ENCODE assay signal across 8 cellular contexts in genomic region chr3:28349397-28350000, GRCh38. TPM values are rescaled to one million over a fixed set of nuclear protein-coding genes. Genes with fewer than 3 reads are reported as not detected.
A peak's percentile ranks its signal among the peaks of the same experiment; 100 is the strongest.
DNase-seq lines count a peak whose midpoint lies in the region; ATAC-seq lines count a peak whose summit lies in the region.

No MANE protein-coding gene starts in this region.

- H3K27me3 ChIP-seq in iPS-15b (ENCODE audit: control insufficient read depth, insufficient read depth, low read length) = no peaks in the 10 kb centered on the region

- DNase-seq in NCI-H2029 treated with DMSO at 0.1 percent for 48 hours (lab: John Stamatoyannopoulos, UW) = peak; percentile 84
- DNase-seq in NCI-H2029 (lab: John Stamatoyannopoulos, UW) = no peak
- peak; percentile 10 for DNase-seq in HuH-7 (ENCODE audit: low spot score)
- no peak for DNase-seq in activated T-helper 2 cell treated with anti-CD3 and anti-CD28 coated beads, Interferon-gamma antibody, Interleukin-2, Interleukin-4, amounts not matched to agents 10 μg/mL and 5 μg/mL and 100 μg/mL, durations not matched to agents 14 hours and 24 hours and 36 hours (ENCODE audit: low spot score)
- DNase-seq in dermis blood vessel endothelial cell = no peak
- DNase-seq in NCI-H1092 (lab: John Stamatoyannopoulos, UW) = no peak

- H3K9me3 ChIP-seq in iPS-15b (ENCODE audit: control insufficient read depth, insufficient read depth, low read length) = peaks cover 4% of the 10 kb centered on the region

- peak overlapping the region; percentile 94 for H3K4me3 Mint-ChIP-seq in activated T-helper 2 cell treated with anti-CD3 and anti-CD28 coated beads, Interferon-gamma antibody, Interleukin-2, Interleukin-4, amounts not matched to agents 10 μg/mL and 5 μg/mL and 100 μg/mL, durations not matched to agents 14 hours and 24 hours and 36 hours (ENCODE audit: low read depth)
- peak overlapping the region; percentile 99 for H3K4me3 Mint-ChIP-seq in stimulated activated memory B cell treated with anti-CD40 and anti-IgM and Interleukin-4, amounts not matched to agents 10 μg/mL and 1 μg/mL and 100 μg/mL, for 72 hours

- peak overlapping the region; percentile 57 for H3K9ac ChIP-seq in iPS-15b (ENCODE audit: low read depth, low read length)

- peak overlapping the region; percentile 98 for H3K27ac Mint-ChIP-seq in activated T-helper 2 cell treated with anti-CD3 and anti-CD28 coated beads, Interferon-gamma antibody, Interleukin-2, Interleukin-4, amounts not matched to agents 10 μg/mL and 5 μg/mL and 100 μg/mL, durations not matched to agents 14 hours and 24 hours and 36 hours
- peak overlapping the region; percentile 96 for H3K27ac Mint-ChIP-seq in stimulated activated memory B cell treated with anti-CD40 and anti-IgM and Interleukin-4, amounts not matched to agents 10 μg/mL and 1 μg/mL and 100 μg/mL, for 72 hours

- no peaks in the 10 kb centered on the region for H3K36me3 ChIP-seq in iPS-15b (ENCODE audit: control insufficient read depth, insufficient read depth, low read length)

- intact Hi-C loops in activated T-helper 2 cell treated with anti-CD3 and anti-CD28 coated beads, Interferon-gamma antibody, Interleukin-2, Interleukin-4, amounts not matched to agents 10 μg/mL and 5 μg/mL and 100 μg/mL, durations not matched to agents 14 hours and 24 hours and 36 hours (cut with micrococcal nuclease) = loop anchor here (1.0 to 10.0 kb wide), 9 partner anchors 33 to 995 kb away; partner anchors contain the start of genes CMC1, RBMS3 and SLC4A7

- H3K4me3 ChIP-seq in iPS-15b (ENCODE audit: low read depth, low read length) = peak overlapping the region; percentile 90

- no peak for ATAC-seq in stimulated activated memory B cell treated with anti-CD40 and anti-IgM and Interleukin-4, amounts not matched to agents 10 μg/mL and 1 μg/mL and 100 μg/mL, for 72 hours

- H3K4me1 ChIP-seq in iPS-15b (ENCODE audit: control insufficient read depth, insufficient read depth, low read length) = no peaks in the 10 kb centered on the region

- peaks cover 48% of the 10 kb centered on the region for H3K4me1 Mint-ChIP-seq in activated T-helper 2 cell treated with anti-CD3 and anti-CD28 coated beads, Interferon-gamma antibody, Interleukin-2, Interleukin-4, amounts not matched to agents 10 μg/mL and 5 μg/mL and 100 μg/mL, durations not matched to agents 14 hours and 24 hours and 36 hours (ENCODE audit: low read depth)
- peaks cover 33% of the 10 kb centered on the region for H3K4me1 Mint-ChIP-seq in stimulated activated memory B cell treated with anti-CD40 and anti-IgM and Interleukin-4, amounts not matched to agents 10 μg/mL and 1 μg/mL and 100 μg/mL, for 72 hours

- H3K36me3 Mint-ChIP-seq in activated T-helper 2 cell treated with anti-CD3 and anti-CD28 coated beads, Interferon-gamma antibody, Interleukin-2, Interleukin-4, amounts not matched to agents 10 μg/mL and 5 μg/mL and 100 μg/mL, durations not matched to agents 14 hours and 24 hours and 36 hours (ENCODE audit: low read depth) = peaks cover 57% of the 10 kb centered on the region
- peaks cover 23% of the 10 kb centered on the region for H3K36me3 Mint-ChIP-seq in stimulated activated memory B cell treated with anti-CD40 and anti-IgM and Interleukin-4, amounts not matched to agents 10 μg/mL and 1 μg/mL and 100 μg/mL, for 72 hours

- no peaks in the 10 kb centered on the region for H3K27me3 Mint-ChIP-seq in activated T-helper 2 cell treated with anti-CD3 and anti-CD28 coated beads, Interferon-gamma antibody, Interleukin-2, Interleukin-4, amounts not matched to agents 10 μg/mL and 5 μg/mL and 100 μg/mL, durations not matched to agents 14 hours and 24 hours and 36 hours (ENCODE audit: low read depth)
- no peaks in the 10 kb centered on the region for H3K27me3 Mint-ChIP-seq in stimulated activated memory B cell treated with anti-CD40 and anti-IgM and Interleukin-4, amounts not matched to agents 10 μg/mL and 1 μg/mL and 100 μg/mL, for 72 hours

- H3K9me3 Mint-ChIP-seq in activated T-helper 2 cell treated with anti-CD3 and anti-CD28 coated beads, Interferon-gamma antibody, Interleukin-2, Interleukin-4, amounts not matched to agents 10 μg/mL and 5 μg/mL and 100 μg/mL, durations not matched to agents 14 hours and 24 hours and 36 hours = peaks cover 18% of the 10 kb centered on the region
- H3K9me3 Mint-ChIP-seq in stimulated activated memory B cell treated with anti-CD40 and anti-IgM and Interleukin-4, amounts not matched to agents 10 μg/mL and 1 μg/mL and 100 μg/mL, for 72 hours = peaks cover 2% of the 10 kb centered on the region

RNA-seq across cellular contexts. Expression of gene AZI2, which starts 0.9 kb away (rescaled TPM):
- 35.6 and 37.5 TPM in 2 replicates for total RNA-seq in activated T-helper 2 cell treated with anti-CD3 and anti-CD28 coated beads, Interferon-gamma antibody, Interleukin-2, Interleukin-4, amounts not matched to agents 10 μg/mL and 5 μg/mL and 100 μg/mL, durations not matched to agents 14 hours and 24 hours and 36 hours
- total RNA-seq in dermis blood vessel endothelial cell = 53.8 and 68.7 TPM in 2 replicates

RNA-seq across cellular contexts. Expression of gene ZCWPW2, which starts 1.0 kb away (rescaled TPM):
- total RNA-seq in activated T-helper 2 cell treated with anti-CD3 and anti-CD28 coated beads, Interferon-gamma antibody, Interleukin-2, Interleukin-4, amounts not matched to agents 10 μg/mL and 5 μg/mL and 100 μg/mL, durations not matched to agents 14 hours and 24 hours and 36 hours = 0.14 and 0.16 TPM in 2 replicates
- total RNA-seq in dermis blood vessel endothelial cell = 0.19 TPM in 1 of 2 replicates, not detected in the other

Comparison
In these comparisons a context has a peak if more than half of its experiments do, and no peak if none do; other contexts are left out.
1. DNase-seq: peak in NCI-H2029 treated with DMSO at 0.1 percent for 48 hours (single experiment) and HuH-7 (single experiment); none in NCI-H2029 (single experiment), activated T-helper 2 cell treated with anti-CD3 and anti-CD28 coated beads, Interferon-gamma antibody, Interleukin-2, Interleukin-4, amounts not matched to agents 10 μg/mL and 5 μg/mL and 100 μg/mL, durations not matched to agents 14 hours and 24 hours and 36 hours (single experiment), dermis blood vessel endothelial cell (single experiment) and NCI-H1092 (single experiment).